ENCODE assay signal across 23 cellular contexts in genomic region chr4:21522296-21522695, GRCh38.
"Had no signal": no experiment of that assay in that cellular context is flagged by ENCODE, and none has a peak within 500 bp of the region (broad histone marks: within the 10 kb centered on the region; RNA-seq: fewer than 3 reads in every experiment).

No MANE protein-coding gene starts in this region.

- H3K4me1 Mint-ChIP-seq: endodermal cell; immature natural killer cell; memory B cell; natural killer cell; stimulated activated naive CD8-positive, alpha-beta T cell treated with anti-CD3 and anti-CD28 coated beads, Interleukin-15, amount 100 ng/mL, for 72 hours had no signal

- H3K27ac ChIP-seq: dorsolateral prefrontal cortex, esophagus squamous epithelium, ovary, right lobe of liver, suprapubic skin, transverse colon, upper lobe of right lung, uterus had no signal

- H3K4me1 ChIP-seq: esophagus squamous epithelium, right lobe of liver, suprapubic skin, transverse colon, upper lobe of right lung, uterus had no signal

- H3K9me3 Mint-ChIP-seq: endodermal cell had no signal

- H3K9me3 ChIP-seq: esophagus squamous epithelium, ovary, right lobe of liver, suprapubic skin, transverse colon, upper lobe of right lung, uterus had no signal

- H3K27me3 ChIP-seq: dorsolateral prefrontal cortex, esophagus squamous epithelium, ovary, right lobe of liver, suprapubic skin, transverse colon, upper lobe of right lung, uterus had no signal

- H3K4me3 ChIP-seq: dorsolateral prefrontal cortex, esophagus squamous epithelium, lung, ovary, right lobe of liver, suprapubic skin, transverse colon, upper lobe of right lung, uterus had no signal

- H3K27ac Mint-ChIP-seq: endodermal cell; immature natural killer cell; memory B cell; natural killer cell; stimulated activated naive CD8-positive, alpha-beta T cell treated with anti-CD3 and anti-CD28 coated beads, Interleukin-15, amount 100 ng/mL, for 72 hours had no signal

- H3K27me3 Mint-ChIP-seq: memory B cell; stimulated activated naive CD8-positive, alpha-beta T cell treated with anti-CD3 and anti-CD28 coated beads, Interleukin-15, amount 100 ng/mL, for 72 hours had no signal

- H3K36me3 Mint-ChIP-seq: immature natural killer cell, memory B cell, natural killer cell had no signal

- DNase-seq: dorsolateral prefrontal cortex; effector CD4-positive, alpha-beta T cell; endodermal cell; erythroblast; esophagus squamous epithelium; hypothalamus; immature natural killer cell; natural killer cell; occipital lobe; ovary; posterior cingulate gyrus; right lobe of liver; small intestine; stimulated activated CD4-positive, alpha-beta T cell treated with anti-CD3 and anti-CD28 coated beads, Interleukin-15, amount 100 ng/mL, for 24 hours; stimulated activated CD4-positive, alpha-beta T cell treated with anti-CD3 and anti-CD28 coated beads, Interleukin-2, amount 100 ng/mL, for 48 hours; stimulated activated naive CD4-positive, alpha-beta T cell; stimulated activated naive CD8-positive, alpha-beta T cell treated with anti-CD3 and anti-CD28 coated beads, Interleukin-15, amount 100 ng/mL, for 72 hours; transverse colon; upper lobe of right lung; uterus had no signal

- H3K4me3 Mint-ChIP-seq: endodermal cell; immature natural killer cell; memory B cell; natural killer cell; stimulated activated naive CD8-positive, alpha-beta T cell treated with anti-CD3 and anti-CD28 coated beads, Interleukin-15, amount 100 ng/mL, for 72 hours had no signal
